Comparison of ENCODE assay signal across 8 cellular contexts in the genomic region with DNA sequence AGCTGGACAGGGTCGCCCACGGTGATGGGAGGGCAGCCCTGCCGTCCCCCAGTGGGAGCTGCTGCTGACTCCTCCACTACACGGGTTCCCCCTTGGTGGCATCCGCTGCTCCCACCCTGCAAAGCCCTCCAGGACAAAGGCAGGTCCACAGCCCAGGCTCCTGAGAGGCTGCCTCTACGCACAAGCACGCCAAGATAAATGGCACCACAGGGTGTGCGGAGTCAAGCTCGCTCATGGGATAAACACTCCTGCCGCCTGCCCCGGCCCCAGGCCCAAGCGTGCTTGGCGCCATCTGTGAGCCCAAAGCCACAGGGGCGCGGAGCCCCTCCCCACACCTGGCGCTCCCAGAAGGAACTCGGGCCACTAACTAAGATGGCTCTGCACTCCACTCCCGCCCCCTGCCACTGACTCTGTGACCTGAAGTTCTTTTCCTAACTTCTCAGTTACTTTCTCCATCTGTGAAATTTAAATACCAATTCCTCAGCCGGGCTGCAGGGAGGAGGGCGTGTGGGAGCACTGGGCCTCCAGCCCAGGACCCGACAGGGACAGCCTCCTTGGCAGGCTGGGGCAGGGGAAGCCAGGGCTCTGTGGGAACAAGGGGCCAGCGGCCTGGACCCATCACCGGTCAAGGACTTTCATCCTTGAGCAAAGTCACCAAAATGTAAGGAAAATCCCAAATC. TPM values are rescaled to one million over a fixed set of nuclear protein-coding genes. Genes with fewer than 3 reads are reported as not detected.
DNase-seq lines count a peak whose midpoint lies in the region; ATAC-seq and TF ChIP-seq lines count a peak whose summit lies in the region.

No MANE protein-coding gene starts in this region.

- H3K4me3 ChIP-seq in ascending aorta (peak overlapping the region; percentile 37 to 41), right lobe of liver (no peak overlapping the region), thoracic aorta (peak overlapping the region; percentile 66)

- H3K36me3 ChIP-seq in ascending aorta (peaks cover 19 to 26% of the 10 kb centered on the region in 2 donors), right lobe of liver (no peaks in the 10 kb centered on the region), thoracic aorta (peaks cover 17% of the 10 kb centered on the region)

- no peaks in the 10 kb centered on the region for H3K9me3 ChIP-seq in ascending aorta
- no peaks in the 10 kb centered on the region for H3K9me3 ChIP-seq in right lobe of liver
- H3K9me3 ChIP-seq in thoracic aorta: no peaks in the 10 kb centered on the region

- ATAC-seq in right lobe of liver (peak; percentile 4 to 24 (median 8)), thoracic aorta (ENCODE audit: insufficient number of reproducible peaks, low FRiP score, low read depth) (no peak), GM21717 (IDR thresholded peaks at IDR 0.05; ENCODE audit: unreplicated experiment) (no peak)

- H3K27me3 ChIP-seq in ascending aorta (no peaks in the 10 kb centered on the region), right lobe of liver (no peaks in the 10 kb centered on the region), thoracic aorta (replicated peaks; ENCODE audit: insufficient read depth) (no peaks in the 10 kb centered on the region)

- H3K27ac ChIP-seq in ascending aorta: peak overlapping the region; percentile 97 to 98
- peak overlapping the region; percentile 49 to 60 (median 52) for H3K27ac ChIP-seq in right lobe of liver
- peak overlapping the region; percentile 97 to 98 for H3K27ac ChIP-seq in thoracic aorta

- WGBS in right lobe of liver (ENCODE audit: insufficient coverage, low coverage, low lambda C conversion rate, missing lambda C conversion rate): 71% methylated on average over 6 of the region's 23 CpGs

- DNase-seq in NCI-H524 (lab: John Stamatoyannopoulos, UW) (peak; percentile 47 to 59), NCI-H524 treated with DMSO at 0.1 percent for 48 hours (lab: John Stamatoyannopoulos, UW) (no peak), ascending aorta (ENCODE audit: low spot score in 2 of 2) (no peak), right lobe of liver (peak in 1 of 3 donors; percentile 53), thoracic aorta (ENCODE audit: low spot score) (no peak), NCI-H146 (lab: John Stamatoyannopoulos, UW) (no peak), DMS153 (lab: John Stamatoyannopoulos, UW) (no peak)

- TF ChIP-seq CTCF in ascending aorta (IDR thresholded peaks at IDR 0.05): no peak
- TF ChIP-seq CTCF in right lobe of liver (IDR thresholded peaks at IDR 0.05): no peak
- TF ChIP-seq CTCF in thoracic aorta (IDR thresholded peaks at IDR 0.05): no peak

- intact Hi-C loops in ascending aorta (cut with DNase I) (loop anchor here (1.0 to 2.0 kb wide), 2 partner anchors 7 to 15 kb away; partner anchors contain the start of gene EHD1), right lobe of liver (cut with DNase I) (no loop called here)

- H3K4me1 ChIP-seq in ascending aorta (peaks cover 44 to 72% of the 10 kb centered on the region in 2 donors), right lobe of liver (peaks cover 0 to 26% (median 16%) of the 10 kb centered on the region in 4 donors), thoracic aorta (ENCODE audit: control insufficient read depth in 1 of 2, low read depth in 2 of 2) (peaks cover 71 to 95% of the 10 kb centered on the region in 2 donors)

- TF ChIP-seq POLR2A in right lobe of liver (IDR thresholded peaks at IDR 0.05): no peak

RNA-seq across cellular contexts. Expression of gene EHD1, which starts 14.9 kb away (rescaled TPM):
- 216 TPM for total RNA-seq in ascending aorta
- 10 to 100 TPM; 18.8 to 36.1 (median 26.3) TPM for total RNA-seq in right lobe of liver
- 100 to 1,000 TPM in 1 of 2 donors, 10 to 100 TPM in 1; 67.4 to 140 TPM for total RNA-seq in thoracic aorta

RNA-seq across cellular contexts. Expression of gene CDC42BPG, which starts 19.1 kb away (rescaled TPM):
- total RNA-seq in ascending aorta: not detected
- 1 to 10 TPM in 1 of 6 experiments, under 1 TPM in 5; 0.63 to 1.1 (median 0.99) TPM for total RNA-seq in right lobe of liver
- total RNA-seq in thoracic aorta: 1 to 10 TPM in 1 of 2 donors, under 1 TPM in 1; 0.68 to 1.2 TPM

RNA-seq across cellular contexts. Expression of gene MEN1, which starts 53.2 kb away (rescaled TPM):
- 36.6 TPM for total RNA-seq in ascending aorta
- 10 to 100 TPM; 13.1 to 21.5 (median 17.0) TPM for total RNA-seq in right lobe of liver
- 10 to 100 TPM; 11.6 to 16.0 TPM for total RNA-seq in thoracic aorta

RNA-seq across cellular contexts. Expression of gene ATG2A, which starts 53.5 kb away (rescaled TPM):
- total RNA-seq in ascending aorta (39.5 TPM), right lobe of liver (10 to 100 TPM; 26.4 to 42.9 (median 32.2) TPM), thoracic aorta (10 to 100 TPM; 18.5 to 35.2 TPM)

Comparison
In these comparisons a context has a peak if more than half of its experiments do, and no peak if none do; other contexts are left out.
1. DNase-seq: peak in NCI-H524 (2 of 2); none in NCI-H524 treated with DMSO at 0.1 percent for 48 hours (single experiment), ascending aorta (0 of 2), thoracic aorta (single experiment), NCI-H146 (single experiment) and DMS153 (single experiment).
2. H3K4me3 ChIP-seq: peak in ascending aorta (2 of 2) and thoracic aorta (single experiment); none in right lobe of liver (0 of 3).
3. ATAC-seq: peak in right lobe of liver (4 of 4); none in thoracic aorta (single experiment) and GM21717 (single experiment).
4. Peak in every context shown above with its lines, with median percentiles within 50 percentile points of each other: H3K27ac ChIP-seq.